In the genomic region with DNA sequence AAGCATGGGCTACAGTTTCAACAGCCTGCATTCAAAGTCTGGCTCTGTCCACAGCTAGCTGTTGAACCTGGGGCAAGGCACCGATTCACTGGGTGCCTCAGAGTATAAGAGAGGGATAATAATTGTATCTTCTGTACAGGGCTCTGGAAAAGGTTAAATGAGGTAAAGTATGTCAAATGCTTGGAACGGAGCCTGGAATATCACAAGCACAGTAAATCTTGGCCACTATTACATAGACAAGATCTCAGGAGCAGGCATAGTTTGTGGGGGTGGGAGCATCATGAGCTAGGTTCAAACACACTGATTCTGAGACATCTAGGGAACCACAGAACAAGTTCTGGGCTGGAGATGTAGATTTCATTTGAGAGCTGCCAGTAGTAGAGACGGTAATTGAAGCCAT, we compare ENCODE assay signal across 1 cellular context.
TF ChIP-seq lines count a peak whose summit lies in the region.

No MANE protein-coding gene starts in this region.

TF ChIP-seq in SK-N-SH treated with all-trans-retinoic acid at 6 μM for 48 hours, 23 proteins besides CTCF, POLR2A, EP300 and RAD21 (continued from another document):
- 0 out of 2 replicates have a peak, but pooled peaks have one; percentile 68 for TF ChIP-seq RARB (CRISPR knock-in tag; IDR thresholded peaks at IDR 0.05)
- TF ChIP-seq, protein P1, sequence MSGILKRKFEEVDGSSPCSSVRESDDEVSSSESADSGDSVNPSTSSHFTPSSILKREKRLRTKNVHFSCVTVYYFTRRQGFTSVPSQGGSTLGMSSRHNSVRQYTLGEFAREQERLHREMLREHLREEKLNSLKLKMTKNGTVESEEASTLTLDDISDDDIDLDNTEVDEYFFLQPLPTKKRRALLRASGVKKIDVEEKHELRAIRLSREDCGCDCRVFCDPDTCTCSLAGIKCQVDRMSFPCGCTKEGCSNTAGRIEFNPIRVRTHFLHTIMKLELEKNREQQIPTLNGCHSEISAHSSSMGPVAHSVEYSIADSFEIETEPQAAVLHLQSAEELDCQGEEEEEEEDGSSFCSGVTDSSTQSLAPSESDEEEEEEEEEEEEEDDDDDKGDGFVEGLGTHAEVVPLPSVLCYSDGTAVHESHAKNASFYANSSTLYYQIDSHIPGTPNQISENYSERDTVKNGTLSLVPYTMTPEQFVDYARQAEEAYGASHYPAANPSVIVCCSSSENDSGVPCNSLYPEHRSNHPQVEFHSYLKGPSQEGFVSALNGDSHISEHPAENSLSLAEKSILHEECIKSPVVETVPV (CRISPR knock-in tag; IDR thresholded peaks at IDR 0.05) = 0 out of 2 replicates have a peak, but pooled peaks have one; percentile 40
- no peak for TF ChIP-seq ARNTL (CRISPR knock-in tag; IDR thresholded peaks at IDR 0.05; ENCODE audit: borderline replicate concordance, low read depth)
- peak; percentile 56; the same call in 1 of the 2 replicates for TF ChIP-seq CSDC2 (CRISPR knock-in tag; IDR thresholded peaks at IDR 0.05)
